In the genomic region with DNA sequence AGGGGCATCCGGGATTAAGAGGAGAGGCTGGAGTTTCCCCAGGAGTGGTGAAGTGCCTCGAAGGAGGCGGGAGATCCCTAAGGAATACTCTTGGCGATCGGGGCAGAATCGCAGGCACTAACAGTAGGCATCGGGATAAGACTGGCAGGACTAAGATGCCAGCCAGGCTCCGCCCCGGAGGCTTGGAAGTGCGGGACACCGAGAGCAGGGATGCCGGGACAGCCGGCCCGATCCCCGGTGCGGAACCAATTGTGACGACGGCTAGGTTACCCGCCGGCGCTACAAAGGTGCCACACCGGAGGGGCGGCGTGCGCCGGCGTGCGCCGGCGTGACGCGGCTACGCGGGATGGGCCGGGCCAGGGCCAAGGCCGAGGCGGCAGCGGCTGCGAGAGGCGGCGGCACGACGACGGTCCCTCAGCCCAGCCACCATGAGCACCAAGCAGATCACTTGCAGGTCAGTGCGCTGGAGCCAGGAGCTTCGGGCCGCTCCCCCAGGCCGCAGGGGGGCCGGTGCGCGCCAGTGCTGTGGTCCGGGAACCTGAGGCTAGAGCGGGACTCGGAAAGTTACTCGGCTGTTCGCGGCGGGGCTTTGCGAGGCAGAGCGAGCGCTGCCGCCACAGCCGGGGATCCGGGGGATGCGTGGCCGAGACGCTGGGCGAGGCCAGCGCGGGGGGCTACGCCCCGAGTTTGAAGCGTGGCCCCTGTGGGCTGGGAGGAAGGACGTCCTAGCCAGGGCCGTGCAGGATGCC, we compare ENCODE assay signal across 8 cellular contexts. TPM values are rescaled to one million over a fixed set of nuclear protein-coding genes. Genes with fewer than 3 reads are reported as not detected.
DNase-seq lines count a peak whose midpoint lies in the region; ATAC-seq and TF ChIP-seq lines count a peak whose summit lies in the region.

A gene with protein sequence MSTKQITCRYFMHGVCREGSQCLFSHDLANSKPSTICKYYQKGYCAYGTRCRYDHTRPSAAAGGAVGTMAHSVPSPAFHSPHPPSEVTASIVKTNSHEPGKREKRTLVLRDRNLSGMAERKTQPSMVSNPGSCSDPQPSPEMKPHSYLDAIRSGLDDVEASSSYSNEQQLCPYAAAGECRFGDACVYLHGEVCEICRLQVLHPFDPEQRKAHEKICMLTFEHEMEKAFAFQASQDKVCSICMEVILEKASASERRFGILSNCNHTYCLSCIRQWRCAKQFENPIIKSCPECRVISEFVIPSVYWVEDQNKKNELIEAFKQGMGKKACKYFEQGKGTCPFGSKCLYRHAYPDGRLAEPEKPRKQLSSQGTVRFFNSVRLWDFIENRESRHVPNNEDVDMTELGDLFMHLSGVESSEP (plus strand): TSS at position 365 of the 749 bp plus-strand sequence. CDS start 64 bp downstream, at position 429.

- H3K36me3 ChIP-seq in BLaER1 (no peaks in the 10 kb centered on the region), right lobe of liver (no peaks in the 10 kb centered on the region)

- H3K27ac ChIP-seq in BLaER1 (peak within 1 kb of the TSS; percentile 93), right lobe of liver (peak within 1 kb of the TSS; percentile 88 to 92 (median 90))

- peak within 1 kb of the TSS; percentile 96 for H3K9ac ChIP-seq in BLaER1

- H3K4me2 ChIP-seq in BLaER1: peak within 1 kb of the TSS; percentile 95

- no peaks in the 10 kb centered on the region for H3K9me3 ChIP-seq in BLaER1
- no peaks in the 10 kb centered on the region for H3K9me3 ChIP-seq in right lobe of liver

- intact Hi-C loops in right lobe of liver (cut with DNase I): no loop called here

- WGBS in right lobe of liver (ENCODE audit: insufficient coverage, low coverage, low lambda C conversion rate, missing lambda C conversion rate): 0% methylated on average over 8 of the region's 75 CpGs

- H3K4me3 ChIP-seq in BLaER1 (peak within 1 kb of the TSS; percentile 93), right lobe of liver (peak within 1 kb of the TSS; percentile 74 to 88 (median 74))

- TF ChIP-seq POLR2A in GM19193 (IDR thresholded peaks at IDR 0.05; ENCODE audit: extremely low read depth, insufficient read depth, insufficient read length) (peak; percentile 98), right lobe of liver (IDR thresholded peaks at IDR 0.05) (peak; percentile 97)

- DNase-seq in NCI-H748 treated with DMSO at 0.1 percent for 48 hours (lab: John Stamatoyannopoulos, UW) (peak; percentile 53), dermis microvascular lymphatic vessel endothelial cell (ENCODE audit: low read depth in 2 of 2) (peak; percentile 73 to 92), right lobe of liver (peak; percentile 89 to 91 (median 90))
- DNase-seq in activated CD4-positive, alpha-beta T cell treated with anti-CD3 and anti-CD28 coated beads, Interleukin-2, amount 50 U/mL, for 48 hours: peak; percentile 85 to 87
- DNase-seq in stimulated activated CD4-positive, alpha-beta T cell treated with anti-CD3 and anti-CD28 coated beads, Interleukin-4, amount 100 ng/mL, for 4 hours: peak; percentile 78 to 85

- peaks cover 49% of the 10 kb centered on the region for H4K20me1 ChIP-seq in BLaER1

- ATAC-seq in HG03432 (IDR thresholded peaks at IDR 0.05; ENCODE audit: unreplicated experiment) (peak; percentile 84), right lobe of liver (peak; percentile 94 to 97 (median 96))

- TF ChIP-seq CTCF in right lobe of liver (IDR thresholded peaks at IDR 0.05): peak in 1 of 4 donors; percentile 13

- H3K4me1 ChIP-seq in BLaER1: peaks cover 51% of the 10 kb centered on the region
- H3K4me1 ChIP-seq in right lobe of liver: peaks cover 0 to 39% (median 8%) of the 10 kb centered on the region in 4 donors

- peaks cover 10% of the 10 kb centered on the region; the same call in 1 of the 2 replicates for H3K27me3 ChIP-seq in BLaER1
- H3K27me3 ChIP-seq in right lobe of liver: peaks cover 0 to 4% of the 10 kb centered on the region in 2 donors

RNA-seq across cellular contexts. Expression of the gene that starts here (rescaled TPM):
- total RNA-seq in dermis microvascular lymphatic vessel endothelial cell (24.5 and 29.0 TPM in 2 replicates), right lobe of liver (10 to 100 TPM in 4 of 6 experiments, 1 to 10 TPM in 2; 8.8 to 12.8 (median 10.9) TPM)

Comparison
In these comparisons a context has a peak if more than half of its experiments do, and no peak if none do; other contexts are left out.
1. Peak in every context shown above with its lines: DNase-seq, ATAC-seq, H3K4me3 ChIP-seq and H3K27ac ChIP-seq.